ENCODE assay signal across 13 cellular contexts in genomic region chr5:159040181-159040580, GRCh38.
DNase-seq lines count a peak whose midpoint lies in the region; ATAC-seq and TF ChIP-seq lines count a peak whose summit lies in the region.
"Had no signal": no experiment of that assay in that cellular context is flagged by ENCODE, and none has a peak within 500 bp of the region (broad histone marks: within the 10 kb centered on the region; RNA-seq: fewer than 3 reads in every experiment).

No MANE protein-coding gene starts in this region.

- H3K4me2 ChIP-seq in OCI-LY1 (ENCODE audit: low read length): peak overlapping the region; percentile 71

- peaks cover 9% of the 10 kb centered on the region; the same call in 1 of the 2 replicates for H3F3A ChIP-seq in OCI-LY1 (ENCODE audit: insufficient read depth, low read length)

- TF ChIP-seq CTCF in OCI-LY1 (IDR thresholded peaks at IDR 0.05; ENCODE audit: low read length) (no peak), GM20000 (IDR thresholded peaks at IDR 0.05; ENCODE audit: extremely low read depth, missing control alignments) (no peak)

- H3K4me3 ChIP-seq in OCI-LY1 (ENCODE audit: low read depth, low read length, poor library complexity, severe bottlenecking): peak overlapping the region; percentile 42
- H3K4me3 ChIP-seq: MG63, transverse colon had no signal

- no peaks in the 10 kb centered on the region for H4K20me1 ChIP-seq in OCI-LY1 (ENCODE audit: insufficient read depth, low read length)

- DNase-seq in SKM-1 treated with dmso at 0.1 percent for 144 hours (lab: John Stamatoyannopoulos, UW; ENCODE audit: unreplicated experiment) (peak; percentile 15), SKM-1 (lab: John Stamatoyannopoulos, UW; ENCODE audit: unreplicated experiment) (no peak), GM20000 (ENCODE audit: low spot score) (no peak), NCI-H1105 treated with DMSO at 0.1 percent for 48 hours (lab: John Stamatoyannopoulos, UW) (no peak)
- DNase-seq: DMS53, hippocampal formation, mesendoderm, MG63, transverse colon had no signal

- ATAC-seq in HG03135 (IDR thresholded peaks at IDR 0.05; ENCODE audit: unreplicated experiment): peak; percentile 65
- ATAC-seq in GM18873 (IDR thresholded peaks at IDR 0.05; ENCODE audit: low FRiP score, unreplicated experiment): no peak
- no peak for ATAC-seq in HG02973 (IDR thresholded peaks at IDR 0.05; ENCODE audit: unreplicated experiment)

- H3K9me2 ChIP-seq in OCI-LY1 (ENCODE audit: low read depth, low read length): no peaks in the 10 kb centered on the region

- H3K27me3 ChIP-seq in OCI-LY1 (ENCODE audit: insufficient read depth, low read length): no peaks in the 10 kb centered on the region
- H3K27me3 ChIP-seq: MG63, transverse colon had no signal

- peak overlapping the region; percentile 66 for H3K9ac ChIP-seq in OCI-LY1 (ENCODE audit: low read length)

- H2AFZ ChIP-seq in OCI-LY1 (ENCODE audit: low read length): no peak overlapping the region

- no peaks in the 10 kb centered on the region for H3K9me3 ChIP-seq in OCI-LY1 (ENCODE audit: low read length)
- H3K9me3 ChIP-seq: MG63, transverse colon had no signal

- peaks cover 79% of the 10 kb centered on the region for H3K4me1 ChIP-seq in OCI-LY1 (ENCODE audit: insufficient read depth, low read length, severe bottlenecking)

- H3K27ac ChIP-seq in OCI-LY1 (ENCODE audit: low read depth, low read length, poor library complexity, severe bottlenecking): peak overlapping the region; percentile 96
- H3K27ac ChIP-seq: transverse colon had no signal

- peaks cover 20% of the 10 kb centered on the region for H3K36me3 ChIP-seq in OCI-LY1 (ENCODE audit: insufficient read depth, low read length)
- H3K36me3 ChIP-seq: MG63, transverse colon had no signal

- H3K79me2 ChIP-seq in OCI-LY1 (ENCODE audit: insufficient read depth, low read length): peaks cover 54% of the 10 kb centered on the region
